In the genomic region with DNA sequence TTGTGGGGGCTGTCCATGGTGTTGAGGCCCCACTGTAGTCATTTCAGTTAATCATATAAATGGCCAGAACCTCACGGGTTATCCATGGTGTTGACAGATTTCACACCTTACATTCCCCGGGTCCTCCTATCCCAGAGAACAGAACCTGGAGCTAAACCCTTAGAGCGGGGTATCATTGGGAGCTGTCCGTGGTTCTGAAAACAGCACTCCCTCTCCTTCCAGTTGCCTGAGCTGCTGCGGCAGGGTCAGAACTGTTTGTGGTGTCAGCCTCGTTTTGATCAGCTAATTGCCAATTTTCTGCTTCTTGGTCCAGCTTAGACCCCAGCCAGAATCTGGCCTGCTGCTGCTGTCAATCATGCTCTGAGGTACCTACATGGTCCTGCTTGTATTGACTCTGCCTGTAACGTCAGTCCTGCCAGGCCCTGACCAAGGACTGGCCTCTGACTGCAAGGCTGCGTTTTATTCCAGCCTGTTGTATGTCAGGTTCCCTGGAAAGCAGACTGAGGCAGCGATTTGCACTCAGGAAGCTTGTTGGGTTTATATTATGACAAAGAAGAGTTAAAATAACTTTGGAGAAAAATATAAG, we compare ENCODE assay signal across 9 cellular contexts. TPM values are rescaled to one million over a fixed set of nuclear protein-coding genes. Genes with fewer than 3 reads are reported as not detected.
A peak's percentile ranks its signal among the peaks of the same experiment; 100 is the strongest.
DNase-seq lines count a peak whose midpoint lies in the region; ATAC-seq and TF ChIP-seq lines count a peak whose summit lies in the region.
"Had no signal": no experiment of that assay in that cellular context is flagged by ENCODE, and none has a peak within 500 bp of the region (broad histone marks: within the 10 kb centered on the region; RNA-seq: fewer than 3 reads in every experiment).

No MANE protein-coding gene starts in this region.

- 16 to 28% (median 18%) methylated on average over 9 of the region's 9 CpGs for WGBS in adrenal gland, 4 donors

- no peak overlapping the region for H3K4me3 ChIP-seq in DND-41 (ENCODE audit: low read depth in 1 of 2, low read length in 2 of 2)
- no peak overlapping the region for H3K4me3 ChIP-seq in adrenal gland
- no peak overlapping the region for H3K4me3 ChIP-seq in left lung
- H3K4me3 ChIP-seq: Peyer's patch had no signal

- peaks cover 17% of the 10 kb centered on the region; the same call in 1 of the 2 replicates for H4K20me1 ChIP-seq in DND-41 (ENCODE audit: insufficient read depth, low read length)

- no peak for TF ChIP-seq RAD21 in Ishikawa (IDR thresholded peaks at IDR 0.05; ENCODE audit: low read depth)

- H3K36me3 ChIP-seq in DND-41 (ENCODE audit: insufficient read depth, low read length) (no peaks in the 10 kb centered on the region), adrenal gland (replicated peaks in 1 of 2) (no peaks in the 10 kb centered on the region), left lung (no peaks in the 10 kb centered on the region)
- H3K36me3 ChIP-seq: Peyer's patch had no signal

- DNase-seq in DND-41 (peak; percentile 61), adrenal gland (peak in 4 of 7 donors; percentile 26 to 45 (median 33)), left lung (no peak), NCI-H774 (lab: John Stamatoyannopoulos, UW) (no peak), NCI-H510A (lab: John Stamatoyannopoulos, UW) (no peak)
- DNase-seq in stimulated activated naive CD4-positive, alpha-beta T cell (lab: John Stamatoyannopoulos, UW), result no peak
- DNase-seq: Peyer's patch had no signal

- TF ChIP-seq CTCF in DND-41 (IDR thresholded peaks at IDR 0.05; ENCODE audit: borderline replicate concordance, extremely low read depth, low read length, poor library complexity, severe bottlenecking) (no peak), adrenal gland (IDR thresholded peaks at IDR 0.05) (no peak), left lung (IDR thresholded peaks at IDR 0.05) (no peak)

- H2AFZ ChIP-seq in DND-41 (ENCODE audit: low read depth, low read length), result no peak overlapping the region

- no peak for TF ChIP-seq POLR2A in adrenal gland (IDR thresholded peaks at IDR 0.05)

- no peak overlapping the region for H3K4me2 ChIP-seq in DND-41 (ENCODE audit: insufficient read depth, low read length)

- H3K27ac ChIP-seq in DND-41 (ENCODE audit: low read length) (no peak overlapping the region), adrenal gland (no peak overlapping the region), left lung (no peak overlapping the region)
- H3K27ac ChIP-seq: Peyer's patch had no signal

- ATAC-seq in DND-41 (ENCODE audit: insufficient read depth, low read depth), result peak; percentile 74
- ATAC-seq in left lung, result peak; percentile 69
- no peak for ATAC-seq in GM19351 (IDR thresholded peaks at IDR 0.05; ENCODE audit: unreplicated experiment)

- intact Hi-C loops in adrenal gland (cut with DNase I) (no loop called here), left lung (cut with DNase I) (no loop called here)

- no peak for TF ChIP-seq EP300 in Ishikawa (IDR thresholded peaks at IDR 0.05; ENCODE audit: borderline replicate concordance)

- H3K27me3 ChIP-seq in DND-41 (ENCODE audit: insufficient read depth, low read length, poor library complexity) (no peaks in the 10 kb centered on the region), adrenal gland (no peaks in the 10 kb centered on the region), left lung (peaks cover 0 to 31% of the 10 kb centered on the region in 2 donors)
- H3K27me3 ChIP-seq: Peyer's patch had no signal

- no peaks in the 10 kb centered on the region for H3K9me3 ChIP-seq in DND-41 (ENCODE audit: insufficient read depth, low read length, severe bottlenecking)
- H3K9me3 ChIP-seq in adrenal gland (replicated peaks in 1 of 3), result no peaks in the 10 kb centered on the region
- no peaks in the 10 kb centered on the region for H3K9me3 ChIP-seq in left lung
- H3K9me3 ChIP-seq: Peyer's patch had no signal

- no peak overlapping the region for H3K9ac ChIP-seq in DND-41 (ENCODE audit: low read depth, low read length)

- H3K79me2 ChIP-seq in DND-41 (ENCODE audit: insufficient read depth, low read length), result no peaks in the 10 kb centered on the region

- no peaks in the 10 kb centered on the region for H3K4me1 ChIP-seq in DND-41 (ENCODE audit: insufficient read depth, low read length)
- no peaks in the 10 kb centered on the region for H3K4me1 ChIP-seq in adrenal gland (replicated peaks in 1 of 2)
- H3K4me1 ChIP-seq in left lung, result no peaks in the 10 kb centered on the region
- H3K4me1 ChIP-seq: Peyer's patch had no signal

TF ChIP-seq in Ishikawa, 13 proteins besides CTCF, POLR2A, EP300 and RAD21:
- TF ChIP-seq, protein P1, sequence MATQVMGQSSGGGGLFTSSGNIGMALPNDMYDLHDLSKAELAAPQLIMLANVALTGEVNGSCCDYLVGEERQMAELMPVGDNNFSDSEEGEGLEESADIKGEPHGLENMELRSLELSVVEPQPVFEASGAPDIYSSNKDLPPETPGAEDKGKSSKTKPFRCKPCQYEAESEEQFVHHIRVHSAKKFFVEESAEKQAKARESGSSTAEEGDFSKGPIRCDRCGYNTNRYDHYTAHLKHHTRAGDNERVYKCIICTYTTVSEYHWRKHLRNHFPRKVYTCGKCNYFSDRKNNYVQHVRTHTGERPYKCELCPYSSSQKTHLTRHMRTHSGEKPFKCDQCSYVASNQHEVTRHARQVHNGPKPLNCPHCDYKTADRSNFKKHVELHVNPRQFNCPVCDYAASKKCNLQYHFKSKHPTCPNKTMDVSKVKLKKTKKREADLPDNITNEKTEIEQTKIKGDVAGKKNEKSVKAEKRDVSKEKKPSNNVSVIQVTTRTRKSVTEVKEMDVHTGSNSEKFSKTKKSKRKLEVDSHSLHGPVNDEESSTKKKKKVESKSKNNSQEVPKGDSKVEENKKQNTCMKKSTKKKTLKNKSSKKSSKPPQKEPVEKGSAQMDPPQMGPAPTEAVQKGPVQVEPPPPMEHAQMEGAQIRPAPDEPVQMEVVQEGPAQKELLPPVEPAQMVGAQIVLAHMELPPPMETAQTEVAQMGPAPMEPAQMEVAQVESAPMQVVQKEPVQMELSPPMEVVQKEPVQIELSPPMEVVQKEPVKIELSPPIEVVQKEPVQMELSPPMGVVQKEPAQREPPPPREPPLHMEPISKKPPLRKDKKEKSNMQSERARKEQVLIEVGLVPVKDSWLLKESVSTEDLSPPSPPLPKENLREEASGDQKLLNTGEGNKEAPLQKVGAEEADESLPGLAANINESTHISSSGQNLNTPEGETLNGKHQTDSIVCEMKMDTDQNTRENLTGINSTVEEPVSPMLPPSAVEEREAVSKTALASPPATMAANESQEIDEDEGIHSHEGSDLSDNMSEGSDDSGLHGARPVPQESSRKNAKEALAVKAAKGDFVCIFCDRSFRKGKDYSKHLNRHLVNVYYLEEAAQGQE (IDR thresholded peaks at IDR 0.05; ENCODE audit: low read depth), result peak; percentile 93
- TF ChIP-seq FOXM1 (IDR thresholded peaks at IDR 0.05; ENCODE audit: borderline replicate concordance, low read depth), result no peak

RNA-seq across cellular contexts. Expression of gene KCTD15, which starts 55.8 kb away (rescaled TPM):
- total RNA-seq in adrenal gland, result 10 to 100 TPM in 5 of 8 donors, 1 to 10 TPM in 3; 3.9 to 21.7 (median 11.2) TPM
- polyA plus RNA-seq in adrenal gland, result 10 to 100 TPM in 2 of 3 donors, 1 to 10 TPM in 1; 3.4 to 16.6 (median 16.4) TPM
- total RNA-seq in left lung, result 10 to 100 TPM; 21.8 to 28.2 TPM

Comparison
In these comparisons a context has a peak if more than half of its experiments do, and no peak if none do; other contexts are left out.
1. DNase-seq: peak in DND-41 (single experiment) and adrenal gland (4 of 7); none in left lung (0 of 2), NCI-H774 (single experiment), stimulated activated naive CD4-positive, alpha-beta T cell (0 of 6) and NCI-H510A (single experiment).